25 cellular contexts compared by ENCODE assay signal in the genomic region with DNA sequence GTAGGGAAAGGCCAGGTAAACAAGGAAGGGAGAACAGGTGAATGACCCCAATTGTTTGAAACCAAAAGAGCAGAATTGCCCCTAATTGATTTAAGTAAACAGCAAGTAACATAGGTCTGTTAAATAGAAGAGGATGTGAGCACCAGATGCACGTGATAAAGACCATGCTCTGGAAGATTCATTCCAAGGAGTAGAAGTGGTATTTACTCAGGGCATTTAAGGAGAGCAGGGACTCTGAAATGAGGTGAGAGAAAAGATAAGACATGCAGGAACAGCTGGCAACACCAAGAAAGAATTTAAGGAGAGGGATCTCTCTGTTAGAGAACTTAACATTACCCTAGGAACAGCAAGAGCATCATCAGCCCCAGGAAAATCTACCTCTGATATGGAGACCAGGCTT. TPM values are rescaled to one million over a fixed set of nuclear protein-coding genes. Genes with fewer than 3 reads are reported as not detected.
DNase-seq lines count a peak whose midpoint lies in the region; ATAC-seq and TF ChIP-seq lines count a peak whose summit lies in the region.
"Had no signal": no experiment of that assay in that cellular context is flagged by ENCODE, and none has a peak within 500 bp of the region (broad histone marks: within the 10 kb centered on the region; RNA-seq: fewer than 3 reads in every experiment).

No MANE protein-coding gene starts in this region.

- no peak overlapping the region for H4K8ac ChIP-seq in mesenchymal stem cell (ENCODE audit: low read length)

- no peak overlapping the region for H3K18ac ChIP-seq in mesenchymal stem cell (ENCODE audit: low read depth in 1 of 2, low read length in 2 of 2)

- POLR2A ChIA-PET in activated CD8-positive, alpha-beta T cell treated with anti-CD3 and anti-CD28 coated beads for 36 hours (lab: Charles Lee) = no interaction called here

- no peak overlapping the region for H2BK120ac ChIP-seq in mesenchymal stem cell (ENCODE audit: low read depth, low read length)

- H3K27me3 Mint-ChIP-seq in activated CD8-positive, alpha-beta T cell treated with anti-CD3 and anti-CD28 coated beads for 36 hours = no peaks in the 10 kb centered on the region
- H3K27me3 Mint-ChIP-seq: activated B cell treated with CpG ODN at 0.5 μM for 24 hours; stimulated activated memory B cell treated with anti-CD40 and anti-IgM and Interleukin-4, amounts not matched to agents 10 μg/mL and 1 μg/mL and 100 μg/mL, for 72 hours; type B pancreatic cell had no signal

- 61% methylated on average over 1 of the region's 1 CpG for WGBS in mesenchymal stem cell
- WGBS in suprapubic skin = 58% methylated on average over 1 of the region's 1 CpG

- CTCF ChIA-PET in activated CD8-positive, alpha-beta T cell treated with anti-CD3 and anti-CD28 coated beads for 36 hours (lab: Charles Lee) = no interaction called here

- H3K9ac ChIP-seq in mesenchymal stem cell (ENCODE audit: low read length) = peak overlapping the region; percentile 2

- no peak overlapping the region for H2AFZ ChIP-seq in mesenchymal stem cell (ENCODE audit: low read depth, low read length)

- TF ChIP-seq POLR2A in suprapubic skin (IDR thresholded peaks at IDR 0.05) = no peak

- no peak for ATAC-seq in HG03039 (IDR thresholded peaks at IDR 0.05; ENCODE audit: unreplicated experiment)
- no peak for ATAC-seq in activated CD8-positive, alpha-beta T cell treated with anti-CD3 and anti-CD28 coated beads for 36 hours
- ATAC-seq: naive thymus-derived CD8-positive, alpha-beta T cell; sciatic nerve; stimulated activated memory B cell treated with anti-CD40 and anti-IgM and Interleukin-4, amounts not matched to agents 10 μg/mL and 1 μg/mL and 100 μg/mL, for 72 hours had no signal

- TF ChIP-seq CTCF in coronary artery (IDR thresholded peaks at IDR 0.05) = no peak
- TF ChIP-seq CTCF in suprapubic skin (IDR thresholded peaks at IDR 0.05) = no peak
- TF ChIP-seq CTCF in activated CD8-positive, alpha-beta T cell treated with anti-CD3 and anti-CD28 coated beads for 36 hours (IDR thresholded peaks at IDR 0.05) = no peak

- no peak overlapping the region for H3K14ac ChIP-seq in mesenchymal stem cell (ENCODE audit: low read length in 2 of 2)

- intact Hi-C loops in activated CD8-positive, alpha-beta T cell treated with anti-CD3 and anti-CD28 coated beads for 36 hours (cut with micrococcal nuclease) = no loop called here

- no peaks in the 10 kb centered on the region for H3K9me3 ChIP-seq in mesenchymal stem cell (ENCODE audit: control insufficient read depth, low read length)
- no peaks in the 10 kb centered on the region for H3K9me3 ChIP-seq in suprapubic skin
- H3K9me3 ChIP-seq: esophagus squamous epithelium had no signal

- no peak overlapping the region for H3K4me3 ChIP-seq in coronary artery
- H3K4me3 ChIP-seq in mesenchymal stem cell (ENCODE audit: insufficient read depth in 1 of 2, low read depth in 1 of 2, low read length in 2 of 2) = no peak overlapping the region
- no peak overlapping the region for H3K4me3 ChIP-seq in suprapubic skin
- H3K4me3 ChIP-seq: cardiac muscle cell, esophagus squamous epithelium, lung had no signal

- no peaks in the 10 kb centered on the region for H3K27me3 ChIP-seq in mesenchymal stem cell (ENCODE audit: control insufficient read depth in 1 of 2, insufficient read depth in 1 of 2, low read length in 2 of 2)
- H3K27me3 ChIP-seq in suprapubic skin = no peaks in the 10 kb centered on the region
- H3K27me3 ChIP-seq: cardiac muscle cell, esophagus squamous epithelium had no signal

- H3K36me3 Mint-ChIP-seq in activated CD8-positive, alpha-beta T cell treated with anti-CD3 and anti-CD28 coated beads for 36 hours (ENCODE audit: low read depth) = peaks cover 6% of the 10 kb centered on the region

- H2AK5ac ChIP-seq in mesenchymal stem cell (ENCODE audit: low read length, severe bottlenecking) = no peak overlapping the region

- H3K27ac Mint-ChIP-seq in activated CD8-positive, alpha-beta T cell treated with anti-CD3 and anti-CD28 coated beads for 36 hours = no peak overlapping the region
- H3K27ac Mint-ChIP-seq: activated B cell treated with CpG ODN at 0.5 μM for 24 hours; stimulated activated memory B cell treated with anti-CD40 and anti-IgM and Interleukin-4, amounts not matched to agents 10 μg/mL and 1 μg/mL and 100 μg/mL, for 72 hours; type B pancreatic cell had no signal

- DNase-seq in NCI-H146 (lab: John Stamatoyannopoulos, UW) = peak; percentile 13
- DNase-seq in NCI-H146 treated with DMSO at 0.1 percent for 48 hours (lab: John Stamatoyannopoulos, UW; ENCODE audit: unreplicated experiment) = no peak
- no peak for DNase-seq in coronary artery (ENCODE audit: low spot score)
- no peak for DNase-seq in mesenchymal stem cell
- no peak for DNase-seq in suprapubic skin (ENCODE audit: low spot score in 2 of 2)
- DNase-seq in NOMO-1 (lab: John Stamatoyannopoulos, UW; ENCODE audit: unreplicated experiment in 2 of 2) = no peak
- DNase-seq in activated CD8-positive, alpha-beta T cell treated with anti-CD3 and anti-CD28 coated beads for 36 hours = no peak
- DNase-seq: activated B cell treated with CpG ODN at 0.5 μM for 24 hours; activated CD4-positive, alpha-beta T cell treated with anti-CD3 and anti-CD28 coated beads, Interleukin-2, amount 50 U/mL, for 48 hours; COR-L47; DND-41; esophagus squamous epithelium; KG1; naive thymus-derived CD8-positive, alpha-beta T cell; NCI-H1048; NCI-H2029; NCI-H446; stimulated activated CD4-positive, alpha-beta T cell treated with anti-CD3 and anti-CD28 coated beads, Interleukin-1b, Interleukin-23, amount 100 ng/mL, for 48 hours had no signal

- H3K4ac ChIP-seq in mesenchymal stem cell (ENCODE audit: low read depth in 1 of 2, low read length in 2 of 2) = no peak overlapping the region

- H3K9me3 Mint-ChIP-seq in activated CD8-positive, alpha-beta T cell treated with anti-CD3 and anti-CD28 coated beads for 36 hours = no peaks in the 10 kb centered on the region
- H3K9me3 Mint-ChIP-seq: activated B cell treated with CpG ODN at 0.5 μM for 24 hours; naive thymus-derived CD8-positive, alpha-beta T cell; stimulated activated memory B cell treated with anti-CD40 and anti-IgM and Interleukin-4, amounts not matched to agents 10 μg/mL and 1 μg/mL and 100 μg/mL, for 72 hours; type B pancreatic cell had no signal

- peaks cover 14% of the 10 kb centered on the region for H3K4me1 Mint-ChIP-seq in activated CD8-positive, alpha-beta T cell treated with anti-CD3 and anti-CD28 coated beads for 36 hours (ENCODE audit: low read depth)

- H2BK5ac ChIP-seq in mesenchymal stem cell (ENCODE audit: low read depth, low read length, poor library complexity, severe bottlenecking) = no peak overlapping the region

- H3K27ac ChIP-seq in coronary artery (peak overlapping the region; percentile 27 to 78), mesenchymal stem cell (ENCODE audit: low read length, poor library complexity, severe bottlenecking) (no peak overlapping the region), suprapubic skin (peak overlapping the region; percentile 82)
- H3K27ac ChIP-seq: 22Rv1, cardiac muscle cell had no signal

- H3K36me3 ChIP-seq in mesenchymal stem cell (ENCODE audit: control insufficient read depth in 1 of 2, insufficient read depth in 2 of 2, low read depth in 1 of 2, low read length in 2 of 2) (peaks cover 26 to 36% of the 10 kb centered on the region in 2 experiments), suprapubic skin (peaks cover 13% of the 10 kb centered on the region)

- no peak overlapping the region for H2BK12ac ChIP-seq in mesenchymal stem cell (ENCODE audit: low read length in 2 of 2)

- H4K91ac ChIP-seq in mesenchymal stem cell (ENCODE audit: low read length) = no peak overlapping the region

- no peak overlapping the region for H3K23ac ChIP-seq in mesenchymal stem cell (ENCODE audit: low read length in 2 of 2)

- H3K4me2 ChIP-seq in mesenchymal stem cell (ENCODE audit: low read length, poor library complexity, severe bottlenecking) = no peak overlapping the region

- H3K4me1 ChIP-seq in mesenchymal stem cell (ENCODE audit: control insufficient read depth, insufficient read depth, low read depth, low read length) (peaks cover 3% of the 10 kb centered on the region), suprapubic skin (peaks cover 31% of the 10 kb centered on the region)

- peaks cover 21% of the 10 kb centered on the region for H3K79me1 ChIP-seq in mesenchymal stem cell (replicated peaks; ENCODE audit: low read length, poor library complexity, severe bottlenecking)

- no peak for TF ChIP-seq EP300 in suprapubic skin (IDR thresholded peaks at IDR 0.05)

- H3K4me3 Mint-ChIP-seq in activated CD8-positive, alpha-beta T cell treated with anti-CD3 and anti-CD28 coated beads for 36 hours = no peak overlapping the region
- H3K4me3 Mint-ChIP-seq: activated B cell treated with CpG ODN at 0.5 μM for 24 hours; naive thymus-derived CD8-positive, alpha-beta T cell; stimulated activated memory B cell treated with anti-CD40 and anti-IgM and Interleukin-4, amounts not matched to agents 10 μg/mL and 1 μg/mL and 100 μg/mL, for 72 hours; type B pancreatic cell had no signal

- no peak overlapping the region for H2BK15ac ChIP-seq in mesenchymal stem cell (ENCODE audit: low read depth, poor library complexity, severe bottlenecking)

RNA-seq across cellular contexts. Expression of a gene that starts 6.2 kb away (rescaled TPM):
- 9.2 TPM for polyA plus RNA-seq in mesenchymal stem cell (2013, experiment 1 of 2)
- 8.6 TPM for polyA plus RNA-seq in mesenchymal stem cell (2013, experiment 2 of 2)
- 10 to 100 TPM in 3 of 4 donors, 1 to 10 TPM in 1; 7.6 to 14.5 (median 11.6) TPM for total RNA-seq in suprapubic skin
- total RNA-seq in activated CD8-positive, alpha-beta T cell treated with anti-CD3 and anti-CD28 coated beads for 36 hours = 1 to 10 TPM; 5.1 to 5.5 TPM
